ENCODE assay signal across 7 cellular contexts in the genomic region with DNA sequence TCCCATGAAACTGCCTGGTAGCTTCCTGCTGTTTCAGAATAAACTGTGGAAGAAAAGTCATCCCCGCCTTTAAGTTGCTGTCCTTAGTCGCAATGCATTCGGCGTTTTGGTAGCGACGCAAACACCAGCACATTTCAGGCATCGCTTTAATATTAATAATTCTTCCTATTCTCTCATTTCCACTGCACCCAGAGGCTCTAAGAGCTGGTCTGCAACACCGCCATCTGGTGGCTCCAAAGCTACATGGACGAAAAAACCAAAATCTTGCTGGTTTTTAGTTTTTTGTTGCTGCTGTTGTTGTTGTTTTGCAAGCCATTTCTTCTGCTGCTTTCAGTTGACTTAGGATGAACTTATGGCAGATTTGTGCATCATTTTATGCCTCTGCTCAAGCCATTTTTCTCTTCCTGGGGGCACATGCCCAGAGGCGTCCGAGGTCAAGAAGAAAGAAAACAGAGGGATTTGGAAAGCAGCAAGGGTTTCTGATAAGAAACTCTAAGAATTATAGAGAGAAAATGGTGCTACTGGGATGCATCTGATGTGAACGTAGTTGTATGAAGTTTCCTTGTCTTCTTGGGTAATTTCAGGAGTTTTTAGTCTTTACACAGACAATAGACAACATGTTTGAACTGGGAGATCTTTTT.
A peak's percentile ranks its signal among the peaks of the same experiment; 100 is the strongest.
DNase-seq lines count a peak whose midpoint lies in the region; ATAC-seq and TF ChIP-seq lines count a peak whose summit lies in the region.

No MANE protein-coding gene starts in this region.

- intact Hi-C loops in PC-9 (cut with micrococcal nuclease; ENCODE audit: unreplicated experiment) (loop anchor here (5.0 to 10.0 kb wide), 2 partner anchors 739 to 901 kb away; no protein-coding TSS in a partner anchor), dorsolateral prefrontal cortex (cut with DNase I) (loop anchor here in 1 of 2 donors (5.0 to 10.0 kb wide), 5 partner anchors 344 to 904 kb away; a partner anchor contains a TSS), mucosa of descending colon (cut with DNase I, micrococcal nuclease) (loop anchor here in 1 of 2 donors (10.0 kb wide), 1 partner anchor 901 kb away; no protein-coding TSS in a partner anchor)

- H3K9me3 ChIP-seq in PC-9 (ENCODE audit: insufficient read depth, low read depth) (no peaks in the 10 kb centered on the region), mucosa of descending colon (peaks cover 6% of the 10 kb centered on the region)

- H3K27me3 ChIP-seq in PC-9 (ENCODE audit: insufficient read depth, low read depth) (0 out of 2 replicates have a peak, but pooled peaks cover 5% of the 10 kb centered on the region), dorsolateral prefrontal cortex (no peaks in the 10 kb centered on the region)

- ATAC-seq in mucosa of descending colon (no peak), HG02642 (IDR thresholded peaks at IDR 0.05; ENCODE audit: poor library complexity, unreplicated experiment) (no peak)

- no peaks in the 10 kb centered on the region for H3K79me2 ChIP-seq in PC-9 (ENCODE audit: low read depth)

- H3K4me3 ChIP-seq in PC-9, result no peak overlapping the region
- peak overlapping the region in 4 of 59 donors; percentile 6 to 26 (median 10) for H3K4me3 ChIP-seq in dorsolateral prefrontal cortex
- no peak overlapping the region for H3K4me3 ChIP-seq in mucosa of descending colon

- DNase-seq in EH (ENCODE audit: low read depth), result peak; percentile 44
- DNase-seq in HS-27A (ENCODE audit: low read depth), result peak; percentile 0
- peak in 1 of 2 experiments; percentile 16 for DNase-seq in PC-9
- DNase-seq in dorsolateral prefrontal cortex, result peak in 8 of 10 donors; percentile 24 to 55 (median 46)
- DNase-seq in mucosa of descending colon, result peak in 2 of 3 donors; percentile 22 to 30
- DNase-seq in SHP77 treated with DMSO at 0.1 percent for 48 hours (lab: John Stamatoyannopoulos, UW), result no peak

- H3F3A ChIP-seq in PC-9 (ENCODE audit: insufficient read depth, low read depth), result no peaks in the 10 kb centered on the region

- H3K27ac ChIP-seq in PC-9, result no peak overlapping the region
- H3K27ac ChIP-seq in dorsolateral prefrontal cortex, result no peak overlapping the region

- BruUV-seq in PC-9 (replicated peaks; lab: Mats Ljungman, UMichigan), result no TSS peak

- no peak overlapping the region for H2AFZ ChIP-seq in PC-9

- TF ChIP-seq CTCF in PC-9 (conservative IDR thresholded peaks at IDR 0.05), result peak; percentile 76
- peak; percentile 60 to 91 (median 80) for TF ChIP-seq CTCF in dorsolateral prefrontal cortex (IDR thresholded peaks at IDR 0.05 in 54 of 56, conservative IDR thresholded peaks at IDR 0.05 in 2 of 56; ENCODE audit: low read depth in 1 of 56, partially characterized antibody in 56 of 56)
- peak; percentile 54 for TF ChIP-seq CTCF in mucosa of descending colon (IDR thresholded peaks at IDR 0.05)

- H3K4me1 ChIP-seq in PC-9 (replicated peaks; ENCODE audit: insufficient read depth) (no peaks in the 10 kb centered on the region), mucosa of descending colon (ENCODE audit: low read depth) (no peaks in the 10 kb centered on the region)

- CTCF ChIA-PET in PC-9 (lab: Charles Lee), result no interaction called here

- H3K36me3 ChIP-seq in PC-9 (ENCODE audit: low read depth) (no peaks in the 10 kb centered on the region), mucosa of descending colon (ENCODE audit: low read depth) (no peaks in the 10 kb centered on the region)

- POLR2A ChIA-PET in PC-9 (lab: Charles Lee; ENCODE audit: unreplicated experiment), result no interaction called here

- H4K20me1 ChIP-seq in PC-9 (ENCODE audit: insufficient read depth), result no peaks in the 10 kb centered on the region

- H3K9me2 ChIP-seq in PC-9 (ENCODE audit: insufficient read depth), result no peaks in the 10 kb centered on the region

- no peak overlapping the region for H3K4me2 ChIP-seq in PC-9
